1 cellular context compared by ENCODE assay signal in genomic region chr6:10373642-10374359, GRCh38.
TF ChIP-seq lines count a peak whose summit lies in the region.

No MANE protein-coding gene starts in this region.

TF ChIP-seq in HepG2, 621 proteins besides CTCF, POLR2A, EP300 and RAD21 (continued from another document):
- TF ChIP-seq HNF4A (CRISPR knock-in tag; IDR thresholded peaks at IDR 0.05) = peak; percentile 33; the same call in 1 of the 2 replicates
TF ChIP-seq in HepG2: peak in this region for 1.
